Comparison of ENCODE assay signal across 8 cellular contexts in genomic region chr2:170770304-170771048, GRCh38. TPM values are rescaled to one million over a fixed set of nuclear protein-coding genes. Genes with fewer than 3 reads are reported as not detected.
A peak's percentile ranks its signal among the peaks of the same experiment; 100 is the strongest.
DNase-seq lines count a peak whose midpoint lies in the region; ATAC-seq and TF ChIP-seq lines count a peak whose summit lies in the region.

ERICH2 (plus strand) TSS chr2:170770378; CDS start chr2:170770682, 304 bp downstream.

- peak in 1 of 6 experiments; percentile 9 for TF ChIP-seq CTCF in Peyer's patch (IDR thresholded peaks at IDR 0.05)

- H3K36me3 Mint-ChIP-seq in activated T-helper 1 cell treated with anti-CD3 and anti-CD28 coated beads, Interleukin-12 subunit alpha, Interleukin-12 subunit beta, Interleukin-2, Interleukin-4 antibody, amounts not matched to agents 30 ng/mL and 10 ng/mL and 1 ng/mL, durations not matched to agents 14 hours and 24 hours and 36 hours (ENCODE audit: low read depth): no peaks in the 10 kb centered on the region
- H3K36me3 Mint-ChIP-seq in natural killer cell treated with Interleukin-12 subunit alpha and Interleukin-12 subunit beta and Interleukin-15 and Interleukin-18, amount 100 ng/mL, for 72 hours: no peaks in the 10 kb centered on the region

- H3K27ac Mint-ChIP-seq in activated T-helper 1 cell treated with anti-CD3 and anti-CD28 coated beads, Interleukin-12 subunit alpha, Interleukin-12 subunit beta, Interleukin-2, Interleukin-4 antibody, amounts not matched to agents 30 ng/mL and 10 ng/mL and 1 ng/mL, durations not matched to agents 14 hours and 24 hours and 36 hours: peak within 1 kb of the TSS; percentile 55
- peak within 1 kb of the TSS; percentile 53 to 76 for H3K27ac Mint-ChIP-seq in natural killer cell treated with Interleukin-12 subunit alpha and Interleukin-12 subunit beta and Interleukin-15 and Interleukin-18, amount 100 ng/mL, for 72 hours

- H3K4me1 Mint-ChIP-seq in activated T-helper 1 cell treated with anti-CD3 and anti-CD28 coated beads, Interleukin-12 subunit alpha, Interleukin-12 subunit beta, Interleukin-2, Interleukin-4 antibody, amounts not matched to agents 30 ng/mL and 10 ng/mL and 1 ng/mL, durations not matched to agents 14 hours and 24 hours and 36 hours (ENCODE audit: low read depth): peaks cover 7% of the 10 kb centered on the region
- peaks cover 4 to 14% of the 10 kb centered on the region in 2 donors for H3K4me1 Mint-ChIP-seq in natural killer cell treated with Interleukin-12 subunit alpha and Interleukin-12 subunit beta and Interleukin-15 and Interleukin-18, amount 100 ng/mL, for 72 hours (ENCODE audit: low read depth in 2 of 2)

- peak within 1 kb of the TSS in 3 of 4 donors; percentile 4 to 59 (median 31) for H3K27ac ChIP-seq in Peyer's patch

- no peaks in the 10 kb centered on the region for H3K27me3 ChIP-seq in Peyer's patch

- intact Hi-C loops in activated T-helper 1 cell treated with anti-CD3 and anti-CD28 coated beads, Interleukin-12 subunit alpha, Interleukin-12 subunit beta, Interleukin-2, Interleukin-4 antibody, amounts not matched to agents 30 ng/mL and 10 ng/mL and 1 ng/mL, durations not matched to agents 14 hours and 24 hours and 36 hours (cut with micrococcal nuclease): loop anchor here (2.0 to 5.0 kb wide), 4 partner anchors 42 to 403 kb away; partner anchors contain the start of gene GORASP2

- no peaks in the 10 kb centered on the region for H3K36me3 ChIP-seq in Peyer's patch

- peak in 1 of 2 donors; percentile 33 for TF ChIP-seq POLR2A in Peyer's patch (IDR thresholded peaks at IDR 0.05)

- no peaks in the 10 kb centered on the region for H3K9me3 Mint-ChIP-seq in activated T-helper 1 cell treated with anti-CD3 and anti-CD28 coated beads, Interleukin-12 subunit alpha, Interleukin-12 subunit beta, Interleukin-2, Interleukin-4 antibody, amounts not matched to agents 30 ng/mL and 10 ng/mL and 1 ng/mL, durations not matched to agents 14 hours and 24 hours and 36 hours
- no peaks in the 10 kb centered on the region for H3K9me3 Mint-ChIP-seq in natural killer cell treated with Interleukin-12 subunit alpha and Interleukin-12 subunit beta and Interleukin-15 and Interleukin-18, amount 100 ng/mL, for 72 hours

- peak; percentile 80 for ATAC-seq in GM21447 (IDR thresholded peaks at IDR 0.05; ENCODE audit: unreplicated experiment)
- ATAC-seq in natural killer cell treated with Interleukin-12 subunit alpha and Interleukin-12 subunit beta and Interleukin-15 and Interleukin-18, amount 100 ng/mL, for 72 hours: peak; percentile 97

- no peaks in the 10 kb centered on the region for H3K9me3 ChIP-seq in Peyer's patch

- peak within 1 kb of the TSS; percentile 83 for H3K4me3 Mint-ChIP-seq in activated T-helper 1 cell treated with anti-CD3 and anti-CD28 coated beads, Interleukin-12 subunit alpha, Interleukin-12 subunit beta, Interleukin-2, Interleukin-4 antibody, amounts not matched to agents 30 ng/mL and 10 ng/mL and 1 ng/mL, durations not matched to agents 14 hours and 24 hours and 36 hours
- peak within 1 kb of the TSS; percentile 86 for H3K4me3 Mint-ChIP-seq in natural killer cell treated with Interleukin-12 subunit alpha and Interleukin-12 subunit beta and Interleukin-15 and Interleukin-18, amount 100 ng/mL, for 72 hours

- H3K27me3 Mint-ChIP-seq in activated T-helper 1 cell treated with anti-CD3 and anti-CD28 coated beads, Interleukin-12 subunit alpha, Interleukin-12 subunit beta, Interleukin-2, Interleukin-4 antibody, amounts not matched to agents 30 ng/mL and 10 ng/mL and 1 ng/mL, durations not matched to agents 14 hours and 24 hours and 36 hours (ENCODE audit: insufficient read depth): peaks cover 42% of the 10 kb centered on the region
- H3K27me3 Mint-ChIP-seq in natural killer cell treated with Interleukin-12 subunit alpha and Interleukin-12 subunit beta and Interleukin-15 and Interleukin-18, amount 100 ng/mL, for 72 hours: peaks cover 10 to 12% of the 10 kb centered on the region in 2 donors

- DNase-seq in COLO668 (lab: John Stamatoyannopoulos, UW; ENCODE audit: unreplicated experiment): peak; percentile 92
- DNase-seq in HuH-7 (ENCODE audit: low spot score): peak; percentile 82
- DNase-seq in Peyer's patch: peak; percentile 38 to 87 (median 84)
- DNase-seq in activated T-helper 1 cell treated with anti-CD3 and anti-CD28 coated beads, Interleukin-12 subunit alpha, Interleukin-12 subunit beta, Interleukin-2, Interleukin-4 antibody, amounts not matched to agents 30 ng/mL and 10 ng/mL and 1 ng/mL, durations not matched to agents 14 hours and 24 hours and 36 hours (ENCODE audit: low spot score): peak; percentile 58
- peak; percentile 32 for DNase-seq in fibroblast of peridontal ligament (ENCODE audit: extremely low read depth)
- DNase-seq in natural killer cell treated with Interleukin-12 subunit alpha and Interleukin-12 subunit beta and Interleukin-15 and Interleukin-18, amount 100 ng/mL, for 72 hours (ENCODE audit: low spot score): peak; percentile 87
- peak; percentile 38 to 68 (median 54) for DNase-seq in stimulated activated naive CD4-positive, alpha-beta T cell (lab: John Stamatoyannopoulos, UW)

- H3K4me3 ChIP-seq in Peyer's patch: peak within 1 kb of the TSS; percentile 54 to 68 (median 56)

- H3K4me1 ChIP-seq in Peyer's patch: peaks cover 0 to 4% (median 2%) of the 10 kb centered on the region in 4 donors

RNA-seq across cellular contexts. Expression of gene ERICH2, which starts in this region (rescaled TPM):
- total RNA-seq in Peyer's patch: not detected
- total RNA-seq in activated T-helper 1 cell treated with anti-CD3 and anti-CD28 coated beads, Interleukin-12 subunit alpha, Interleukin-12 subunit beta, Interleukin-2, Interleukin-4 antibody, amounts not matched to agents 30 ng/mL and 10 ng/mL and 1 ng/mL, durations not matched to agents 14 hours and 24 hours and 36 hours: not detected in 2 replicates
- total RNA-seq in natural killer cell treated with Interleukin-12 subunit alpha and Interleukin-12 subunit beta and Interleukin-15 and Interleukin-18, amount 100 ng/mL, for 72 hours: not detected

Comparison
In these comparisons a context has a peak if more than half of its experiments do, and no peak if none do; other contexts are left out.
1. Peak in every context shown above with its lines: DNase-seq, ATAC-seq, H3K4me3 ChIP-seq and H3K27ac ChIP-seq.
2. Peak in DNase-seq, H3K4me3 ChIP-seq and H3K27ac ChIP-seq in Peyer's patch; RNA of the gene not detected or under 1 TPM.
3. Peak in DNase-seq in activated T-helper 1 cell treated with anti-CD3 and anti-CD28 coated beads, Interleukin-12 subunit alpha, Interleukin-12 subunit beta, Interleukin-2, Interleukin-4 antibody, amounts not matched to agents 30 ng/mL and 10 ng/mL and 1 ng/mL, durations not matched to agents 14 hours and 24 hours and 36 hours; RNA of the gene not detected or under 1 TPM.
4. Peak in DNase-seq and ATAC-seq in natural killer cell treated with Interleukin-12 subunit alpha and Interleukin-12 subunit beta and Interleukin-15 and Interleukin-18, amount 100 ng/mL, for 72 hours; RNA of the gene not detected or under 1 TPM.
5. DNase-seq: peak in every context shown above with its lines; median percentile 92 in COLO668; 87 in natural killer cell treated with Interleukin-12 subunit alpha and Interleukin-12 subunit beta and Interleukin-15 and Interleukin-18, amount 100 ng/mL, for 72 hours; 84 in Peyer's patch; 82 in HuH-7; 58 in activated T-helper 1 cell treated with anti-CD3 and anti-CD28 coated beads, Interleukin-12 subunit alpha, Interleukin-12 subunit beta, Interleukin-2, Interleukin-4 antibody, amounts not matched to agents 30 ng/mL and 10 ng/mL and 1 ng/mL, durations not matched to agents 14 hours and 24 hours and 36 hours; 54 in stimulated activated naive CD4-positive, alpha-beta T cell; 32 in fibroblast of peridontal ligament.